9 cellular contexts compared by ENCODE assay signal in genomic region chr19:6632747-6633455, GRCh38. TPM values are rescaled to one million over a fixed set of nuclear protein-coding genes. Genes with fewer than 3 reads are reported as not detected.
DNase-seq lines count a peak whose midpoint lies in the region; TF ChIP-seq lines count a peak whose summit lies in the region.
"Not testable (repeated sequence)": the region's sequence is repeated elsewhere in the genome, so short reads cannot be mapped to it uniquely, and the experiment has no call there.
"Had no signal": no experiment of that assay in that cellular context is flagged by ENCODE, and none has a peak within 500 bp of the region (broad histone marks: within the 10 kb centered on the region; RNA-seq: fewer than 3 reads in every experiment).

No MANE protein-coding gene starts in this region.

- H3K9me3 ChIP-seq in fibroblast of lung (ENCODE audit: control insufficient read depth, insufficient read depth, low read depth, low read length): not testable (repeated sequence)

- not testable (repeated sequence) for H3K4me2 ChIP-seq in fibroblast of lung (ENCODE audit: extremely low read depth, insufficient read depth, low read length)

- not testable (repeated sequence) for H3K27ac ChIP-seq in fibroblast of lung (ENCODE audit: insufficient read depth, low read length)

- TF ChIP-seq CTCF in GM13977 (IDR thresholded peaks at IDR 0.05; ENCODE audit: extremely low read depth, insufficient read depth, missing control alignments) (peak; percentile 85), fibroblast of lung (conservative IDR thresholded peaks at IDR 0.05 in 1 of 2, IDR thresholded peaks at IDR 0.05 in 1 of 2; ENCODE audit: low read depth in 1 of 2, low read length in 2 of 2) (peak; percentile 58 to 65)

- not testable (repeated sequence) for H2AFZ ChIP-seq in fibroblast of lung (ENCODE audit: low read length)

- H3K4me1 ChIP-seq in fibroblast of lung (ENCODE audit: control insufficient read depth, extremely low read depth, insufficient read depth, low read length): not testable (repeated sequence)

- H3K36me3 ChIP-seq in fibroblast of lung (ENCODE audit: control insufficient read depth, insufficient read depth, low read length): not testable (repeated sequence)

- not testable (repeated sequence) for H3K27me3 ChIP-seq in fibroblast of lung (ENCODE audit: control insufficient read depth, insufficient read depth, low read length)

- DNase-seq in AML-193 (lab: John Stamatoyannopoulos, UW): peak; percentile 56 to 64
- DNase-seq in GM13977 (ENCODE audit: low spot score): not testable (repeated sequence)
- DNase-seq in NCI-H2029 treated with DMSO at 0.1 percent for 48 hours (lab: John Stamatoyannopoulos, UW): peak; percentile 6
- DNase-seq in SKM-1 treated with dmso at 0.1 percent for 144 hours (lab: John Stamatoyannopoulos, UW; ENCODE audit: unreplicated experiment): peak; percentile 55
- DNase-seq in activated gamma-delta T cell treated with Interleukin-2 at 50 U/mL for 16 hours: peak; percentile 30
- DNase-seq in fibroblast of lung (ENCODE audit: low read depth in 2 of 2): peak; percentile 54 to 62
- peak; percentile 61 to 79 for DNase-seq in lung microvascular endothelial cell (ENCODE audit: low read depth in 2 of 2)
- DNase-seq in stimulated activated CD4-positive, alpha-beta T cell treated with anti-CD3 and anti-CD28 coated beads, Interleukin-1b, Interleukin-23, amount 100 ng/mL, for 48 hours: peak; percentile 52

- in situ Hi-C loops in GM13977 (cut with MboI; ENCODE audit: low pct_unique_long_range_greater_than_20kb, low sequenced_read_pairs, unreplicated experiment): loop anchor here (5.0 to 25.0 kb wide), 2 partner anchors 116 to 229 kb away; no protein-coding TSS in a partner anchor

- not testable (repeated sequence) for H4K20me1 ChIP-seq in fibroblast of lung (ENCODE audit: control insufficient read depth, extremely low read depth, insufficient read depth, low read length)

- not testable (repeated sequence) for H3K79me2 ChIP-seq in fibroblast of lung (ENCODE audit: control insufficient read depth, insufficient read depth, low read length)

- not testable (repeated sequence) for H3K4me3 ChIP-seq in fibroblast of lung (replicated peaks in 1 of 4; ENCODE audit: control extremely low read depth in 1 of 4, insufficient read depth in 1 of 4, low read depth in 3 of 4, low read length in 4 of 4)

- H3K9ac ChIP-seq in fibroblast of lung (ENCODE audit: insufficient read depth, low read length): not testable (repeated sequence)

RNA-seq across cellular contexts. Expression of gene TNFSF14, which starts 37.1 kb away (rescaled TPM):
- total RNA-seq in fibroblast of lung: under 0.01 TPM in 1 of 2 replicates, not detected in the other
- polyA plus RNA-seq in fibroblast of lung: not detected in 2 replicates
- polyA plus RNA-seq in fibroblast of lung (2012): not detected in 2 replicates
- polyA minus RNA-seq in fibroblast of lung (ENCODE audit: low replicate concordance): not detected in 2 replicates
- total RNA-seq in lung microvascular endothelial cell: not detected in 2 replicates
- total RNA-seq: glomerular endothelial cell had no signal

RNA-seq across cellular contexts. Expression of gene CD70, which starts 42.0 kb away (rescaled TPM):
- total RNA-seq in fibroblast of lung: not detected in 2 replicates
- not detected in 2 replicates for polyA plus RNA-seq in fibroblast of lung
- polyA plus RNA-seq in fibroblast of lung (2012): not detected in 2 replicates
- not detected in 2 replicates for polyA minus RNA-seq in fibroblast of lung (ENCODE audit: low replicate concordance)
- 0.22 TPM in 1 of 2 replicates, not detected in the other for total RNA-seq in lung microvascular endothelial cell
